ENCODE assay signal across 1 cellular context in genomic region chr11:104956528-104956927, GRCh38.
TF ChIP-seq lines count a peak whose summit lies in the region.

No MANE protein-coding gene starts in this region.

TF ChIP-seq in HepG2, 621 proteins besides CTCF, POLR2A, EP300 and RAD21 (continued from another document and continues in another):
- TF ChIP-seq ZBTB4 (CRISPR knock-in tag; IDR thresholded peaks at IDR 0.05; ENCODE audit: borderline replicate concordance) (no peak), ZBTB7B (CRISPR knock-in tag; IDR thresholded peaks at IDR 0.05) (no peak), ZBTB39 (CRISPR knock-in tag; IDR thresholded peaks at IDR 0.05) (no peak), CREM (IDR thresholded peaks at IDR 0.05) (0 out of 2 replicates have a peak, but pooled peaks have one; percentile 24), CREM (CRISPR knock-in tag; IDR thresholded peaks at IDR 0.05) (no peak), FOXO4 (CRISPR knock-in tag; conservative IDR thresholded peaks at IDR 0.05) (no peak), NCOA2 (CRISPR knock-in tag; IDR thresholded peaks at IDR 0.05) (peak; percentile 69), ZNF205 (CRISPR knock-in tag; IDR thresholded peaks at IDR 0.05) (no peak), GLI4 (CRISPR knock-in tag; IDR thresholded peaks at IDR 0.05; ENCODE audit: borderline replicate concordance) (no peak), PITX1 (CRISPR knock-in tag; IDR thresholded peaks at IDR 0.05) (no peak), ZNF883 (CRISPR knock-in tag; IDR thresholded peaks at IDR 0.05; ENCODE audit: not compliant biosample characterization) (no peak), REXO4 (CRISPR knock-in tag; IDR thresholded peaks at IDR 0.05; ENCODE audit: borderline replicate concordance) (no peak), ZNF281 (CRISPR knock-in tag; IDR thresholded peaks at IDR 0.05; ENCODE audit: borderline replicate concordance) (peak; percentile 30; the same call in 1 of the 2 replicates), ZNF607 (CRISPR knock-in tag; IDR thresholded peaks at IDR 0.05; ENCODE audit: borderline replicate concordance) (no peak), CC2D1A (CRISPR knock-in tag; IDR thresholded peaks at IDR 0.05) (no peak), CREB1 (IDR thresholded peaks at IDR 0.05) (no peak), CREB1 (CRISPR knock-in tag; IDR thresholded peaks at IDR 0.05) (0 out of 2 replicates have a peak, but pooled peaks have one; percentile 27), ATF3 (CRISPR knock-in tag; IDR thresholded peaks at IDR 0.05) (no peak), HNRNPLL (IDR thresholded peaks at IDR 0.05; ENCODE audit: low read depth, low read length, poor library complexity, severe bottlenecking) (no peak), ZNF720 (CRISPR knock-in tag; IDR thresholded peaks at IDR 0.05) (no peak), STAG1 (CRISPR knock-in tag; IDR thresholded peaks at IDR 0.05) (peak; percentile 24; the same call in 1 of the 2 replicates), ZNF331 (CRISPR knock-in tag; IDR thresholded peaks at IDR 0.05) (peak; percentile 83; the same call in 1 of the 2 replicates), HNRNPK (IDR thresholded peaks at IDR 0.05; ENCODE audit: low read depth, low read length, poor library complexity, severe bottlenecking) (no peak), NFE2L1 (CRISPR knock-in tag; IDR thresholded peaks at IDR 0.05; ENCODE audit: borderline replicate concordance) (no peak), WIZ (CRISPR knock-in tag; IDR thresholded peaks at IDR 0.05) (no peak), MED1 (CRISPR knock-in tag; IDR thresholded peaks at IDR 0.05) (peak; percentile 61; the same call in 1 of the 2 replicates), NFYB (CRISPR knock-in tag; IDR thresholded peaks at IDR 0.05) (no peak), SIX1 (CRISPR knock-in tag; IDR thresholded peaks at IDR 0.05; ENCODE audit: borderline replicate concordance) (peak; percentile 50; the same call in 1 of the 2 replicates), ARNT2 (CRISPR knock-in tag; IDR thresholded peaks at IDR 0.05; ENCODE audit: low read depth) (no peak), ATF4 (CRISPR knock-in tag; IDR thresholded peaks at IDR 0.05) (peak in 1 of 2 experiments; percentile 93; a peak in 2 of 4 replicates), ZNF20 (CRISPR knock-in tag; IDR thresholded peaks at IDR 0.05) (no peak), BCL3 (CRISPR knock-in tag; IDR thresholded peaks at IDR 0.05) (no peak), KLF6 (CRISPR knock-in tag; IDR thresholded peaks at IDR 0.05) (0 out of 2 replicates have a peak, but pooled peaks have one; percentile 44), PRPF4 (IDR thresholded peaks at IDR 0.05; ENCODE audit: low read depth, low read length, poor library complexity, severe bottlenecking) (no peak), SALL1 (CRISPR knock-in tag; IDR thresholded peaks at IDR 0.05) (peak; percentile 40; the same call in 1 of the 2 replicates), MED8 (CRISPR knock-in tag; IDR thresholded peaks at IDR 0.05; ENCODE audit: insufficient replicate concordance) (no peak), ZNF383 (CRISPR knock-in tag; IDR thresholded peaks at IDR 0.05; ENCODE audit: borderline replicate concordance) (no peak), ZNF674 (CRISPR knock-in tag; IDR thresholded peaks at IDR 0.05; ENCODE audit: low read depth) (no peak), ZNF160 (CRISPR knock-in tag; IDR thresholded peaks at IDR 0.05) (no peak), CSRNP1 (CRISPR knock-in tag; IDR thresholded peaks at IDR 0.05) (no peak), IRF2 (CRISPR knock-in tag; IDR thresholded peaks at IDR 0.05) (0 out of 2 replicates have a peak, but pooled peaks have one; percentile 53), ZNF580 (CRISPR knock-in tag; IDR thresholded peaks at IDR 0.05; ENCODE audit: borderline replicate concordance, low read depth) (no peak), ZNF280B (CRISPR knock-in tag; IDR thresholded peaks at IDR 0.05; ENCODE audit: borderline replicate concordance) (no peak), ZNF17 (CRISPR knock-in tag; IDR thresholded peaks at IDR 0.05) (no peak), ZKSCAN8 (CRISPR knock-in tag; IDR thresholded peaks at IDR 0.05; ENCODE audit: borderline replicate concordance) (0 out of 2 replicates have a peak, but pooled peaks have one; percentile 20), SOX6 (IDR thresholded peaks at IDR 0.05) (no peak), SOX6 (CRISPR knock-in tag; IDR thresholded peaks at IDR 0.05) (peak; percentile 90), STAT6 (CRISPR knock-in tag; IDR thresholded peaks at IDR 0.05; ENCODE audit: borderline replicate concordance) (no peak)
